Comparison of ENCODE assay signal across 23 cellular contexts in genomic region chr1:21837476-21837875, GRCh38. TPM values are rescaled to one million over a fixed set of nuclear protein-coding genes. Genes with fewer than 3 reads are reported as not detected.
"Had no signal": no experiment of that assay in that cellular context is flagged by ENCODE, and none has a peak within 500 bp of the region (broad histone marks: within the 10 kb centered on the region; RNA-seq: fewer than 3 reads in every experiment).

No MANE protein-coding gene starts in this region.

- H3K4me3 Mint-ChIP-seq: effector memory CD8-positive, alpha-beta T cell; endodermal cell; memory B cell had no signal

- H3K4me1 Mint-ChIP-seq: endodermal cell, memory B cell had no signal

- H3K27me3 Mint-ChIP-seq: memory B cell had no signal

- DNase-seq: dermis blood vessel endothelial cell; effector CD8-positive, alpha-beta T cell; effector memory CD8-positive, alpha-beta T cell; endodermal cell; esophagus squamous epithelium; foreskin fibroblast; foreskin melanocyte; gastrocnemius medialis; glutamatergic neuron; head of caudate nucleus; heart right ventricle; islet precursor cell; kidney; kidney glomerular epithelial cell; left colon; left ventricle myocardium inferior; mammary epithelial cell; mesendoderm had no signal

- ATAC-seq: effector memory CD8-positive, alpha-beta T cell; gastrocnemius medialis; left colon; left lobe of liver had no signal

- H3K27ac Mint-ChIP-seq: effector memory CD8-positive, alpha-beta T cell; endodermal cell; memory B cell had no signal

RNA-seq across cellular contexts. Expression of gene LDLRAD2, which starts 25.4 kb away (rescaled TPM):
- total RNA-seq: cerebellum, esophagus squamous epithelium, gastrocnemius medialis, glomerular endothelial cell, left lobe of liver, left ventricle myocardium inferior, mammary epithelial cell, mononuclear cell had no signal
